ENCODE assay signal across 2 cellular contexts in the genomic region with DNA sequence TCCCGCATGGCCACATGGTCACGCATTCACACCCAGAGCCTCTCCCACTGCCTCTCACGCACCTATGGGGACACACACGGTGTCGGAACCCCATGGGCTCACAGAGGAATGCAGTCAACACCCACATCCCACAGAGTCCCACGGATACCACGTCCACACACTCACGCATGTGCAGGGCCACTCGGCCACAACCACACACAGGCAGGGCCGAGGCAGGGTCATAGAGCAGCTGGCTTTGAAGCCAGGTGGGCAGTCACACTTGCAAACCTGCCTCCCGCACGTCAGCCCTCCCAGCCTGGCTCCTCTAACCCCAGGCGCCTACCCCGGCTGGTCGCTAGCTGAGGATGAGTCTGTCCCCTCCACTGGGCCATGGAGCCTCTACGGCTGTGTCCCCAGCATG.
TF ChIP-seq lines count a peak whose summit lies in the region.

No MANE protein-coding gene starts in this region.

TF ChIP-seq in K562, 482 proteins besides CTCF, POLR2A, EP300 and RAD21:
- TF ChIP-seq RBFOX2 (IDR thresholded peaks at IDR 0.05; ENCODE audit: low read depth, low read length) (peak; percentile 53), TAF9B (IDR thresholded peaks at IDR 0.05; ENCODE audit: partially characterized antibody) (no peak), SRSF3 (IDR thresholded peaks at IDR 0.05; ENCODE audit: insufficient read depth, low read length) (no peak), MCM7 (IDR thresholded peaks at IDR 0.05) (no peak), POLR2G (IDR thresholded peaks at IDR 0.05; ENCODE audit: low read depth, low read length) (peak; percentile 31), ZNF263 (CRISPR knock-in tag; IDR thresholded peaks at IDR 0.05; ENCODE audit: borderline replicate concordance) (no peak)
- TF ChIP-seq, protein P1, sequence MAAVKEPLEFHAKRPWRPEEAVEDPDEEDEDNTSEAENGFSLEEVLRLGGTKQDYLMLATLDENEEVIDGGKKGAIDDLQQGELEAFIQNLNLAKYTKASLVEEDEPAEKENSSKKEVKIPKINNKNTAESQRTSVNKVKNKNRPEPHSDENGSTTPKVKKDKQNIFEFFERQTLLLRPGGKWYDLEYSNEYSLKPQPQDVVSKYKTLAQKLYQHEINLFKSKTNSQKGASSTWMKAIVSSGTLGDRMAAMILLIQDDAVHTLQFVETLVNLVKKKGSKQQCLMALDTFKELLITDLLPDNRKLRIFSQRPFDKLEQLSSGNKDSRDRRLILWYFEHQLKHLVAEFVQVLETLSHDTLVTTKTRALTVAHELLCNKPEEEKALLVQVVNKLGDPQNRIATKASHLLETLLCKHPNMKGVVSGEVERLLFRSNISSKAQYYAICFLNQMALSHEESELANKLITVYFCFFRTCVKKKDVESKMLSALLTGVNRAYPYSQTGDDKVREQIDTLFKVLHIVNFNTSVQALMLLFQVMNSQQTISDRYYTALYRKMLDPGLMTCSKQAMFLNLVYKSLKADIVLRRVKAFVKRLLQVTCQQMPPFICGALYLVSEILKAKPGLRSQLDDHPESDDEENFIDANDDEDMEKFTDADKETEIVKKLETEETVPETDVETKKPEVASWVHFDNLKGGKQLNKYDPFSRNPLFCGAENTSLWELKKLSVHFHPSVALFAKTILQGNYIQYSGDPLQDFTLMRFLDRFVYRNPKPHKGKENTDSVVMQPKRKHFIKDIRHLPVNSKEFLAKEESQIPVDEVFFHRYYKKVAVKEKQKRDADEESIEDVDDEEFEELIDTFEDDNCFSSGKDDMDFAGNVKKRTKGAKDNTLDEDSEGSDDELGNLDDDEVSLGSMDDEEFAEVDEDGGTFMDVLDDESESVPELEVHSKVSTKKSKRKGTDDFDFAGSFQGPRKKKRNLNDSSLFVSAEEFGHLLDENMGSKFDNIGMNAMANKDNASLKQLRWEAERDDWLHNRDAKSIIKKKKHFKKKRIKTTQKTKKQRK (IDR thresholded peaks at IDR 0.05; ENCODE audit: borderline replicate concordance, low read depth, low read length) = no peak

TF ChIP-seq in HEK293T, 16 proteins besides CTCF, POLR2A, EP300 and RAD21:
- TF ChIP-seq, protein P2, sequence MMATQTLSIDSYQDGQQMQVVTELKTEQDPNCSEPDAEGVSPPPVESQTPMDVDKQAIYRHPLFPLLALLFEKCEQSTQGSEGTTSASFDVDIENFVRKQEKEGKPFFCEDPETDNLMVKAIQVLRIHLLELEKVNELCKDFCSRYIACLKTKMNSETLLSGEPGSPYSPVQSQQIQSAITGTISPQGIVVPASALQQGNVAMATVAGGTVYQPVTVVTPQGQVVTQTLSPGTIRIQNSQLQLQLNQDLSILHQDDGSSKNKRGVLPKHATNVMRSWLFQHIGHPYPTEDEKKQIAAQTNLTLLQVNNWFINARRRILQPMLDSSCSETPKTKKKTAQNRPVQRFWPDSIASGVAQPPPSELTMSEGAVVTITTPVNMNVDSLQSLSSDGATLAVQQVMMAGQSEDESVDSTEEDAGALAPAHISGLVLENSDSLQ (IDR thresholded peaks at IDR 0.05) = no peak
- no peak for TF ChIP-seq FOXM1 (IDR thresholded peaks at IDR 0.05; ENCODE audit: borderline replicate concordance)
- TF ChIP-seq SUZ12 (IDR thresholded peaks at IDR 0.05) = no peak
- TF ChIP-seq NFRKB (IDR thresholded peaks at IDR 0.05) = no peak
- no peak for TF ChIP-seq L3MBTL2 (conservative IDR thresholded peaks at IDR 0.05)
- no peak for TF ChIP-seq SP1 (IDR thresholded peaks at IDR 0.05)
- TF ChIP-seq ZNF384 (IDR thresholded peaks at IDR 0.05) = no peak
- TF ChIP-seq ELF4 (IDR thresholded peaks at IDR 0.05) = no peak
- TF ChIP-seq BHLHE40 (IDR thresholded peaks at IDR 0.05; ENCODE audit: borderline replicate concordance) = no peak
- TF ChIP-seq ARNT (IDR thresholded peaks at IDR 0.05) = no peak
- TF ChIP-seq FOXA1 (IDR thresholded peaks at IDR 0.05) = no peak
- no peak for TF ChIP-seq HDGF (IDR thresholded peaks at IDR 0.05; ENCODE audit: borderline replicate concordance)
- no peak for TF ChIP-seq CTBP1 (IDR thresholded peaks at IDR 0.05; ENCODE audit: borderline replicate concordance)
- TF ChIP-seq LEF1 (IDR thresholded peaks at IDR 0.05; ENCODE audit: borderline replicate concordance) = no peak
- no peak for TF ChIP-seq FOXK2 (IDR thresholded peaks at IDR 0.05)
- TF ChIP-seq TARDBP (IDR thresholded peaks at IDR 0.05) = no peak
TF ChIP-seq in HEK293T: peak in this region for 0.
